31 cellular contexts compared by ENCODE assay signal in the genomic region with DNA sequence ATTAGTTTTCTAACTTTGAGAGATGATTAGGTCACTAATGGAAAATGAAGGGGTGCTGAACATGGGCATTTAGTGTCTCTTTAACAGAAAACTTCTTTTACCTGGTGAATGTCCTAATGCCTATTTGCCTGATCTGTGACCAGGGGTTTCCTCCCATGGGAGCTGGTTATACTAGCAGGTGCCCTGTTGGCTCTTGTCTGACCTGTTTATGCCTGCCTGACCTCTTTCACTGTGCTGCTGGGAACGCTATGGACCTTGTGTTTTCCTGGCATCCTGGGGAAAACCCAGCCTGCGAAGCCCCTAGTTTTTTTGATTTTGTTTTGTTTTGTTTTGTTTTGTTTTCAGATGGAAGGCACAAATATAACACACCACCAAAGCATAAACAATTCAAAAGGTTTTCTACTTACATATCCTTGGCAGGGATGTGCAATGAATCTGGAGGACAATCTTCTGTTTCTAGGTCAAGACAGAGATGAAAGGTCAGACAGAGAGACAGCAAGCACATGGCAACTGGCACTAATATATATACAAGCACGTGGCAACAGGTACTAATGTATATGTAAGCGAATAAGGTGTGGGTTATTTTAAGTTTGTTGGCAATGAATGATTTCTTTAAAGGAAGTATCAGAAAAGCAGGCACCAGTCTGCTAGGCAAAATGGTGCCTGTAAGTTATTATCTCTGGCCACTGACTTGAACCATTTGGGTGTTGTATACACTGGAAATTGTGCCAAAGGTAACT.
"Had no signal": no experiment of that assay in that cellular context is flagged by ENCODE, and none has a peak within 500 bp of the region (broad histone marks: within the 10 kb centered on the region; RNA-seq: fewer than 3 reads in every experiment).

No MANE protein-coding gene starts in this region.

- ATAC-seq: activated CD8-positive, alpha-beta memory T cell treated with anti-CD3 and anti-CD28 coated beads, Interleukin-2, amount 10 ng/mL, durations not matched to agents 7 days and 5 days; activated naive CD8-positive, alpha-beta T cell treated with anti-CD3 and anti-CD28 coated beads, Interleukin-2, amount 50 U/mL, for 24 hours had no signal

- H3K27ac ChIP-seq: brain microvascular endothelial cell had no signal

- H3K36me3 Mint-ChIP-seq: activated CD8-positive, alpha-beta memory T cell treated with anti-CD3 and anti-CD28 coated beads, Interleukin-2, amount 10 ng/mL, durations not matched to agents 7 days and 5 days; activated naive CD4-positive, alpha-beta T cell treated with anti-CD3 and anti-CD28 coated beads, Interleukin-2, amount 10 ng/mL, durations not matched to agents 7 days and 5 days; activated naive CD8-positive, alpha-beta T cell had no signal

- H3K9me3 ChIP-seq: MG63 had no signal

- FAIRE-seq: TTC549 had no signal

- H3K27ac Mint-ChIP-seq: activated B cell treated with CpG ODN at 0.5 μM for 24 hours; activated CD4-positive, alpha-beta memory T cell treated with anti-CD3 and anti-CD28 coated beads, Interleukin-2, amount 10 ng/mL, durations not matched to agents 7 days and 5 days; activated CD8-positive, alpha-beta memory T cell treated with anti-CD3 and anti-CD28 coated beads, Interleukin-2, amount 10 ng/mL, durations not matched to agents 7 days and 5 days; activated naive CD4-positive, alpha-beta T cell treated with anti-CD3 and anti-CD28 coated beads, Interleukin-2, amount 10 ng/mL, durations not matched to agents 7 days and 5 days; activated naive CD8-positive, alpha-beta T cell; activated naive CD8-positive, alpha-beta T cell treated with anti-CD3 and anti-CD28 coated beads, Interleukin-2, amount 50 U/mL, for 24 hours; T-helper 1 cell treated with Interleukin-12 subunit alpha and Interleukin-12 subunit beta and Interleukin-4 antibody, amounts not matched to agents 30 μg/mL and 1 μg/mL, for 36 hours; T-helper 2 cell treated with Interferon-gamma antibody and Interleukin-4, amounts not matched to agents 5 μg/mL and 100 μg/mL, for 36 hours had no signal

- H3K9me3 Mint-ChIP-seq: activated B cell treated with CpG ODN at 0.5 μM for 24 hours had no signal

- H3K27me3 Mint-ChIP-seq: activated B cell treated with CpG ODN at 0.5 μM for 24 hours; activated CD4-positive, alpha-beta memory T cell treated with anti-CD3 and anti-CD28 coated beads, Interleukin-2, amount 10 ng/mL, durations not matched to agents 7 days and 5 days; activated CD8-positive, alpha-beta memory T cell treated with anti-CD3 and anti-CD28 coated beads, Interleukin-2, amount 10 ng/mL, durations not matched to agents 7 days and 5 days; activated naive CD4-positive, alpha-beta T cell treated with anti-CD3 and anti-CD28 coated beads, Interleukin-2, amount 10 ng/mL, durations not matched to agents 7 days and 5 days; activated naive CD8-positive, alpha-beta T cell; activated naive CD8-positive, alpha-beta T cell treated with anti-CD3 and anti-CD28 coated beads, Interleukin-2, amount 50 U/mL, for 24 hours had no signal

- DNase-seq: activated B cell treated with CpG ODN at 0.5 μM for 24 hours; activated CD4-positive, alpha-beta memory T cell treated with anti-CD3 and anti-CD28 coated beads, Interleukin-2, amount 10 ng/mL, durations not matched to agents 7 days and 5 days; activated CD4-positive, alpha-beta T cell treated with anti-CD3 and anti-CD28 coated beads for 4 hours; activated CD4-positive, CD25-positive, alpha-beta regulatory T cell treated with anti-CD3 and anti-CD28 coated beads, Interleukin-2, amount 50 U/mL, for 72 hours; activated CD8-positive, alpha-beta memory T cell treated with anti-CD3 and anti-CD28 coated beads for 24 hours; activated CD8-positive, alpha-beta memory T cell treated with anti-CD3 and anti-CD28 coated beads, Interleukin-2, amount 10 ng/mL, durations not matched to agents 7 days and 5 days; activated CD8-positive, alpha-beta memory T cell treated with anti-CD3 and anti-CD28 coated beads, Interleukin-2, amount 50 U/mL, for 48 hours; activated effector memory CD4-positive, alpha-beta T cell treated with Interleukin-2 at 50 U/mL for 16 hours; activated naive CD4-positive, alpha-beta T cell treated with anti-CD3 and anti-CD28 coated beads, Interleukin-2, amount 10 ng/mL, durations not matched to agents 7 days and 5 days; activated naive CD8-positive, alpha-beta T cell treated with anti-CD3 and anti-CD28 coated beads, Interleukin-2, amount 50 U/mL, for 24 hours; activated T-cell treated with anti-CD3 and anti-CD28 coated beads, Interleukin-2, amount 50 U/mL, for 48 hours; anterior cingulate cortex; brain microvascular endothelial cell; central memory CD4-positive, alpha-beta T cell; Kasumi-1; KG1; MG63; NCI-H1048; NCI-H1105 treated with DMSO at 0.1 percent for 48 hours; NCI-H1436; NCI-H1694; NCI-H1930; NCI-H2081 treated with DMSO at 0.1 percent for 48 hours; NCI-H345; NCI-H524 treated with DMSO at 0.1 percent for 48 hours; NK-92 treated with Interleukin-12 subunit alpha and Interleukin-12 subunit beta, amount 100 ng/mL, for 24 hours; Right ventricle myocardium superior had no signal

- H3K4me3 Mint-ChIP-seq: activated B cell treated with CpG ODN at 0.5 μM for 24 hours; activated CD4-positive, alpha-beta memory T cell treated with anti-CD3 and anti-CD28 coated beads, Interleukin-2, amount 10 ng/mL, durations not matched to agents 7 days and 5 days; activated CD8-positive, alpha-beta memory T cell treated with anti-CD3 and anti-CD28 coated beads, Interleukin-2, amount 10 ng/mL, durations not matched to agents 7 days and 5 days; activated naive CD4-positive, alpha-beta T cell treated with anti-CD3 and anti-CD28 coated beads, Interleukin-2, amount 10 ng/mL, durations not matched to agents 7 days and 5 days; activated naive CD8-positive, alpha-beta T cell; activated naive CD8-positive, alpha-beta T cell treated with anti-CD3 and anti-CD28 coated beads, Interleukin-2, amount 50 U/mL, for 24 hours; T-helper 1 cell treated with Interleukin-12 subunit alpha and Interleukin-12 subunit beta and Interleukin-4 antibody, amounts not matched to agents 30 μg/mL and 1 μg/mL, for 36 hours; T-helper 2 cell treated with Interferon-gamma antibody and Interleukin-4, amounts not matched to agents 5 μg/mL and 100 μg/mL, for 36 hours had no signal

- H3K36me3 ChIP-seq: brain microvascular endothelial cell, MG63 had no signal

- H3K4me1 Mint-ChIP-seq: activated B cell treated with CpG ODN at 0.5 μM for 24 hours; activated CD4-positive, alpha-beta memory T cell treated with anti-CD3 and anti-CD28 coated beads, Interleukin-2, amount 10 ng/mL, durations not matched to agents 7 days and 5 days; activated CD8-positive, alpha-beta memory T cell treated with anti-CD3 and anti-CD28 coated beads, Interleukin-2, amount 10 ng/mL, durations not matched to agents 7 days and 5 days; activated naive CD4-positive, alpha-beta T cell treated with anti-CD3 and anti-CD28 coated beads, Interleukin-2, amount 10 ng/mL, durations not matched to agents 7 days and 5 days; activated naive CD8-positive, alpha-beta T cell treated with anti-CD3 and anti-CD28 coated beads, Interleukin-2, amount 50 U/mL, for 24 hours had no signal

- H3K4me3 ChIP-seq: MG63 had no signal

- H3K27me3 ChIP-seq: brain microvascular endothelial cell, MG63 had no signal
